In genomic region chrX:16930392-16930791, GRCh38 we compare ENCODE assay signal across 1 cellular context.
TF ChIP-seq lines count a peak whose summit lies in the region.

No MANE protein-coding gene starts in this region.

TF ChIP-seq in HEK293, 187 proteins besides CTCF, POLR2A, EP300 and RAD21 (continued from another document):
- TF ChIP-seq PRDM2 (tag by site-specific recombination; IDR thresholded peaks at IDR 0.05; ENCODE audit: borderline replicate concordance) (no peak), ZNF580 (tag by site-specific recombination; IDR thresholded peaks at IDR 0.05) (no peak), ZNF155 (tag by site-specific recombination; IDR thresholded peaks at IDR 0.05) (no peak), ELK4 (IDR thresholded peaks at IDR 0.05; ENCODE audit: borderline replicate concordance, low read depth, low read length) (no peak), HOXD13 (CRISPR knock-in tag; IDR thresholded peaks at IDR 0.05; ENCODE audit: borderline replicate concordance) (peak; percentile 43; the same call in 1 of the 2 replicates), ZNF394 (tag by site-specific recombination; IDR thresholded peaks at IDR 0.05; ENCODE audit: borderline replicate concordance) (no peak), ZNF600 (tag by site-specific recombination; IDR thresholded peaks at IDR 0.05) (peak; percentile 57; the same call in 1 of the 2 replicates), ZNF157 (tag by site-specific recombination; IDR thresholded peaks at IDR 0.05) (no peak)
